Comparison of ENCODE assay signal across 20 cellular contexts in the genomic region with DNA sequence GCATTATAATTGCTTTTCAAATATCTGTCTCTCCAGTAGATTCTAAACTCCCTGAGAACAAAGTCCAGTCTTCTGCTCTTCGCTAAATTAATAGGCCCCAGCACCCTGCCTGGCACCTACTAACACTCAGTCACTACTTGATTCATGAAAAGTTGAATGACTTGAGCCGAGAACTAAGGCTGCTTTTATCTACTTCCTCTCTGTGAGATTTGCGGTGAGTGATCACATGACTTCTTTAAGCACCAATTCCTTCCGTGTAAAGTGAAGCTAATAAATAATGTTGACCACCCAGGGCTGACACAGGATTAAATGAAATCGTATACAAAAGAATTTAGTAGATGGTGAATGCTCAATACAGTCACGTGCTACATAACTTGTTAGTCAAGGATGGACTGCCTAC. TPM values are rescaled to one million over a fixed set of nuclear protein-coding genes. Genes with fewer than 3 reads are reported as not detected.
DNase-seq lines count a peak whose midpoint lies in the region; ATAC-seq, FAIRE-seq and TF ChIP-seq lines count a peak whose summit lies in the region.
"Had no signal": no experiment of that assay in that cellular context is flagged by ENCODE, and none has a peak within 500 bp of the region (broad histone marks: within the 10 kb centered on the region; RNA-seq: fewer than 3 reads in every experiment).

No MANE protein-coding gene starts in this region.

- no peak for TF ChIP-seq EP300 in GM12878 (IDR thresholded peaks at IDR 0.05; ENCODE audit: borderline replicate concordance in 1 of 2, control insufficient read depth in 1 of 2, low read depth in 2 of 2, low read length in 2 of 2)

- in situ Hi-C loops in GM13976 (cut with MboI; ENCODE audit: low sequenced_read_pairs, unreplicated experiment) = loop anchor here (25.0 kb wide), 1 partner anchor 265 kb away; no protein-coding TSS in a partner anchor
- in situ Hi-C loops in GM12878 (cut with MboI) = no loop called here

- H3K4me1 ChIP-seq in GM12878 (ENCODE audit: control insufficient read depth, insufficient read depth, low read length) = no peaks in the 10 kb centered on the region
- no peaks in the 10 kb centered on the region for H3K4me1 ChIP-seq in PC-3 (ENCODE audit: insufficient read depth, low read length)
- H3K4me1 ChIP-seq: Peyer's patch, upper lobe of left lung had no signal

- no TSS peak for BruUV-seq in GM12878 (replicated peaks; lab: Mats Ljungman, UMichigan)
- BruUV-seq in PC-3 (replicated peaks; lab: Mats Ljungman, UMichigan) = no TSS peak

- RAD21 ChIA-PET in GM12878 (lab: Charles Lee; ENCODE audit: unreplicated experiment) = no interaction called here

- H3F3A ChIP-seq in PC-3 (ENCODE audit: low read length, unreplicated experiment) = no peaks in the 10 kb centered on the region

- H3K9me3 ChIP-seq in GM12878 (replicated peaks; ENCODE audit: control insufficient read depth, insufficient read depth, low read length) = no peaks in the 10 kb centered on the region; the same call in 2 of the 3 replicates
- H3K9me3 ChIP-seq in PC-3 (ENCODE audit: low read length) = no peaks in the 10 kb centered on the region
- H3K9me3 ChIP-seq: heart right ventricle, Peyer's patch, upper lobe of left lung had no signal

- H4K20me1 ChIP-seq in GM12878 (ENCODE audit: control insufficient read depth, insufficient read depth) = no peaks in the 10 kb centered on the region
- no peaks in the 10 kb centered on the region for H4K20me1 ChIP-seq in PC-3 (ENCODE audit: low read length)

- SMC1A ChIA-PET in GM12878 (lab: Charles Lee; ENCODE audit: uncharacterized antibody, unreplicated experiment) = interaction anchor here (0.9 to 1.0 kb wide), 3 partner anchors 25 to 100 kb away, joined by 3 to 4 read pairs (median 3); no protein-coding TSS in a partner anchor

- H3K9me2 ChIP-seq in PC-3 (replicated peaks; ENCODE audit: low read length) = no peaks in the 10 kb centered on the region

- TF ChIP-seq POLR2A in GM12878 (IDR thresholded peaks at IDR 0.05; ENCODE audit: low read depth, low read length) = no peak

- H2AFZ ChIP-seq in GM12878 (ENCODE audit: control insufficient read depth, low read depth, low read length) (peak overlapping the region; percentile 10; the same call in 1 of the 2 replicates), PC-3 (ENCODE audit: low read length) (no peak overlapping the region)

- H3K4me3 ChIP-seq in GM12878 = no peak overlapping the region
- H3K4me3 ChIP-seq in PC-3 (ENCODE audit: low read length) = no peak overlapping the region
- H3K4me3 ChIP-seq: heart right ventricle, Peyer's patch, upper lobe of left lung had no signal

- intact Hi-C loops in GM12878 (cut with micrococcal nuclease; ENCODE audit: unreplicated experiment) = no loop called here
- intact Hi-C loops in PC-3 (cut with micrococcal nuclease) = loop anchor here (10.0 kb wide), 2 partner anchors 67 to 137 kb away; no protein-coding TSS in a partner anchor

- 7% methylated on average over 6 of the region's 6 CpGs for WGBS in GM12878 (ENCODE audit: insufficient coverage, insufficient replicate concordance, low lambda C conversion rate, missing lambda C conversion rate)

- CTCF ChIA-PET in GM12878 (lab: Yijun Ruan, JAX) = interaction anchor here (0.9 to 1.7 kb wide), 8 partner anchors 16 to 273 kb away, joined by 4 to 9 read pairs (median 5); no protein-coding TSS in a partner anchor
- CTCF ChIA-PET in PC-3 (lab: Charles Lee) = no interaction called here

- DNase-seq in GM13976 (ENCODE audit: low spot score) = peak; percentile 47
- peak; percentile 25 for DNase-seq in GM12878 (ENCODE audit: low read depth, low spot score)
- DNase-seq in NCI-H187 treated with DMSO at 0.1 percent for 48 hours (lab: John Stamatoyannopoulos, UW) = no peak
- DNase-seq in PC-3 = no peak
- DNase-seq: activated CD4-positive, alpha-beta T cell treated with anti-CD3 and anti-CD28 coated beads for 1 hour; activated T-cell treated with anti-CD3 and anti-CD28 coated beads, Interleukin-2, amount 50 U/mL, for 1 hour; DMS79; heart right ventricle; naive B cell; NCI-H1436; NCI-H446 treated with DMSO at 0.1 percent for 48 hours; Peyer's patch had no signal

- TF ChIP-seq RAD21 in GM12878 (IDR thresholded peaks at IDR 0.05; ENCODE audit: insufficient read depth, low read depth, low read length) = no peak

- H3K79me2 ChIP-seq in GM12878 (ENCODE audit: control insufficient read depth, insufficient read depth, low read length) = no peaks in the 10 kb centered on the region
- no peaks in the 10 kb centered on the region for H3K79me2 ChIP-seq in PC-3 (ENCODE audit: low read length)

- H3K27ac ChIP-seq in GM12878 (ENCODE audit: control insufficient read depth, insufficient read depth) (no peak overlapping the region), PC-3 (ENCODE audit: low read length) (no peak overlapping the region)
- H3K27ac ChIP-seq: heart right ventricle, Peyer's patch, upper lobe of left lung had no signal

- POLR2A ChIA-PET in GM12878 (lab: Charles Lee) = no interaction called here
- POLR2A ChIA-PET in PC-3 (lab: Charles Lee; ENCODE audit: unreplicated experiment) = no interaction called here

- H3K27me3 ChIP-seq in GM12878 (replicated peaks in 1 of 2; ENCODE audit: control insufficient read depth in 2 of 2, insufficient read depth in 2 of 2, low read length in 1 of 2) (no peaks in the 10 kb centered on the region), PC-3 (ENCODE audit: low read length) (no peaks in the 10 kb centered on the region)
- H3K27me3 ChIP-seq: heart right ventricle, Peyer's patch, upper lobe of left lung had no signal

- no peak overlapping the region for H3K9ac ChIP-seq in GM12878 (ENCODE audit: control insufficient read depth, insufficient read depth, low read length)
- H3K9ac ChIP-seq in PC-3 (ENCODE audit: low read length) = no peak overlapping the region

- H3K4me2 ChIP-seq in GM12878 (ENCODE audit: control insufficient read depth, insufficient read depth) = no peak overlapping the region
- no peak overlapping the region for H3K4me2 ChIP-seq in PC-3 (ENCODE audit: low read length)

- FAIRE-seq in GM12878 (lab: Jason Lieb, UNC) = no peak
- FAIRE-seq: GM19239 had no signal

- H3K36me3 ChIP-seq in GM12878 (ENCODE audit: control insufficient read depth in 2 of 2, insufficient read depth in 2 of 2, low read length in 1 of 2) (no peaks in the 10 kb centered on the region), PC-3 (ENCODE audit: low read depth, low read length) (no peaks in the 10 kb centered on the region)
- H3K36me3 ChIP-seq: heart right ventricle, Peyer's patch, upper lobe of left lung had no signal

- ATAC-seq in GM21423 (IDR thresholded peaks at IDR 0.05; ENCODE audit: unreplicated experiment) (peak; percentile 62), HG03558 (IDR thresholded peaks at IDR 0.05; ENCODE audit: extremely low read depth, unreplicated experiment) (peak; percentile 47), GM12878 (peak; percentile 78), PC-3 (no peak), GM19324 (IDR thresholded peaks at IDR 0.05; ENCODE audit: low FRiP score, unreplicated experiment) (no peak), HG03045 (IDR thresholded peaks at IDR 0.05; ENCODE audit: unreplicated experiment) (no peak)
- ATAC-seq: esophagus mucosa, heart right ventricle, left lobe of liver had no signal

- TF ChIP-seq CTCF in GM13976 (IDR thresholded peaks at IDR 0.05; ENCODE audit: borderline replicate concordance, control extremely low read depth, extremely low read depth, insufficient read depth, missing control alignments) (no peak), GM12878 (IDR thresholded peaks at IDR 0.05 in 2 of 3, conservative IDR thresholded peaks at IDR 0.05 in 1 of 3; ENCODE audit: control insufficient read depth in 2 of 3, extremely low read depth in 1 of 3, insufficient read depth in 1 of 3, low read depth in 3 of 3, low read length in 3 of 3) (no peak), PC-3 (conservative IDR thresholded peaks at IDR 0.05; ENCODE audit: low read depth, low read length) (no peak)

TF ChIP-seq in GM12878, 131 proteins besides CTCF, POLR2A, EP300 and RAD21 (continues in another document):
- TF ChIP-seq RAD51 (IDR thresholded peaks at IDR 0.05) = peak; percentile 83
- TF ChIP-seq RUNX3 (IDR thresholded peaks at IDR 0.05; ENCODE audit: low read length) = peak; percentile 51

RNA-seq across cellular contexts. Expression of a gene that starts 44.6 kb away (rescaled TPM):
- not detected in 2 replicates for total RNA-seq in GM12878 (2013; cell fraction: nucleolus; rRNA removed)
- total RNA-seq in GM12878 (2014; rRNA removed) = not detected in 2 replicates
- total RNA-seq in GM12878 (2014; rRNA removed; fragmentation: Illumina TruSeq; extraction: Trizol) = not detected in 2 replicates
- total RNA-seq in GM12878 (2021) = not detected in 2 replicates
- not detected for polyA plus RNA-seq in GM12878 (2011; ENCODE audit: low read depth)
- polyA plus RNA-seq in GM12878 (2011; rRNA removed) = not detected in 2 replicates
- polyA plus RNA-seq in GM12878 (2011; cell fraction: cytosol; rRNA removed) = 0.13 TPM in 1 of 2 replicates, not detected in the other
- polyA plus RNA-seq in GM12878 (2011; cell fraction: nucleus; rRNA removed) = 0.15 TPM in 1 of 2 replicates, not detected in the other
- polyA plus RNA-seq in GM12878 (2012) = not detected in 2 replicates
- not detected in 2 replicates for polyA plus RNA-seq in GM12878 (2014; fragmentation: Illumina TruSeq; extraction: Trizol)
- not detected for polyA plus RNA-seq in GM12878 (2014; fragmentation: Nextera tagmentation; extraction: Ambion mirVana)
- not detected in 2 replicates for polyA plus RNA-seq in GM12878 (2014; rRNA removed)
- not detected for polyA plus RNA-seq in GM12878 (2016; fragmentation: Nextera tagmentation; extraction: Ambion mirVana)
- not detected in 2 replicates for polyA minus RNA-seq in GM12878 (2011; rRNA and poly(A)+ RNA removed)
- not detected in 2 replicates for polyA minus RNA-seq in GM12878 (2011; cell fraction: cytosol; rRNA and poly(A)+ RNA removed)
- not detected in 2 replicates for polyA minus RNA-seq in GM12878 (2011; cell fraction: nucleus; rRNA and poly(A)+ RNA removed)
- not detected in 2 replicates for total RNA-seq in PC-3 (2014; rRNA removed)
- total RNA-seq: esophagus mucosa, left lobe of liver, Peyer's patch, upper lobe of left lung had no signal

RNA-seq across cellular contexts. Expression of a gene that starts 52.7 kb away (rescaled TPM):
- 1.1 and 1.5 TPM in 2 replicates for total RNA-seq in GM12878 (2013; cell fraction: nucleolus; rRNA removed)
- total RNA-seq in GM12878 (2014; rRNA removed) (0.90 and 0.93 TPM in 2 replicates), GM12878 (2014; rRNA removed; fragmentation: Illumina TruSeq; extraction: Trizol) (0.83 and 0.89 TPM in 2 replicates), GM12878 (2021) (1.1 and 1.4 TPM in 2 replicates), PC-3 (2014; rRNA removed) (9.9 and 15.6 TPM in 2 replicates)
- 0.71 TPM for polyA plus RNA-seq in GM12878 (2011; ENCODE audit: low read depth)
- polyA plus RNA-seq in GM12878 (2011; rRNA removed) (0.05 and 0.06 TPM in 2 replicates), GM12878 (2014; fragmentation: Illumina TruSeq; extraction: Trizol) (0.71 and 1.0 TPM in 2 replicates), GM12878 (2014; fragmentation: Nextera tagmentation; extraction: Ambion mirVana) (under 1 TPM; 0.14 to 0.31 TPM), GM12878 (2014; rRNA removed) (0.89 and 0.90 TPM in 2 replicates), GM12878 (2016; fragmentation: Nextera tagmentation; extraction: Ambion mirVana) (under 1 TPM in 1 of 2 experiments, not detected in 1; 0.23 TPM)
- 0.03 and 0.04 TPM in 2 replicates for polyA plus RNA-seq in GM12878 (2011; cell fraction: cytosol; rRNA removed)
- 0.12 and 0.15 TPM in 2 replicates for polyA plus RNA-seq in GM12878 (2011; cell fraction: nucleus; rRNA removed)
- polyA plus RNA-seq in GM12878 (2012) = 1.0 and 1.2 TPM in 2 replicates
- polyA minus RNA-seq in GM12878 (2011; rRNA and poly(A)+ RNA removed) = 0.07 and 0.10 TPM in 2 replicates
- polyA minus RNA-seq in GM12878 (2011; cell fraction: cytosol; rRNA and poly(A)+ RNA removed) = 0.21 TPM in 1 of 2 replicates, not detected in the other
- 0.10 and 0.12 TPM in 2 replicates for polyA minus RNA-seq in GM12878 (2011; cell fraction: nucleus; rRNA and poly(A)+ RNA removed)

Comparison
In these comparisons a context has a peak if more than half of its experiments do, and no peak if none do; other contexts are left out.
1. DNase-seq: peak in GM13976 (single experiment) and GM12878 (single experiment); none in NCI-H187 treated with DMSO at 0.1 percent for 48 hours (single experiment) and PC-3 (single experiment).
2. ATAC-seq: peak in GM21423 (single experiment), HG03558 (single experiment) and GM12878 (single experiment); none in PC-3 (single experiment), GM19324 (single experiment) and HG03045 (single experiment).